Comparison of ENCODE assay signal across 8 cellular contexts in the genomic region with DNA sequence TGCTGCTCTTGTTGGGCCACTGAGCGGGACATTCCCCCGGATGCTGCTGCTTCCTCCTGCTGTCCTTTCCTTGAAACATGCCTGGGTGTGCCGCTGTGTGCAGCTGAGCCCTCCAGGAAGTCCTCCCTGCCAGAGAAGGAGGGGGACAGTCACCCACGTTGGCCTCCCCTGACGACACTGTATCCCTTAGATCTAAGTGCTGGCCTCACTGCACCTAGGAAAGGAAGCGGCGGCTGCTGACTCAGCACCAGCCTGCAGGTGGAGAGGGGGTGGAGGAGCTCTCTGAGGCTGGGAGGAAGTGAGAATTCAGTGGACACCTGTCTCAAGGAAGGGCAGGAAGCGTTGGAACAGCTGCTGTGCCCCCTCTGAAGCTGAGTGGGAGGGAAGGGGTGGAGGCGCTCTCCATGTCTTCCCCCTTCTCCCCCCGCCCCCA.
DNase-seq lines count a peak whose midpoint lies in the region; ATAC-seq and TF ChIP-seq lines count a peak whose summit lies in the region.

No MANE protein-coding gene starts in this region.

- intact Hi-C loops in Right ventricle myocardium inferior (cut with DNase I) (no loop called here), mammary epithelial cell (cut with micrococcal nuclease) (no loop called here)

- H3K27ac ChIP-seq in right atrium auricular region (no peak overlapping the region), SJCRH30 (no peak overlapping the region), mammary epithelial cell (ENCODE audit: insufficient read depth, low read depth, low read length) (no peak overlapping the region)

- H2AFZ ChIP-seq in mammary epithelial cell (ENCODE audit: low read depth, low read length): no peak overlapping the region

- H3K9me3 ChIP-seq in right atrium auricular region (no peaks in the 10 kb centered on the region), SJCRH30 (replicated peaks) (no peaks in the 10 kb centered on the region), mammary epithelial cell (replicated peaks; ENCODE audit: insufficient read depth, low read length) (no peaks in the 10 kb centered on the region), MG63 (no peaks in the 10 kb centered on the region)

- H3K27me3 ChIP-seq in right atrium auricular region (no peaks in the 10 kb centered on the region), SJCRH30 (no peaks in the 10 kb centered on the region), mammary epithelial cell (ENCODE audit: insufficient read depth, low read length) (no peaks in the 10 kb centered on the region), MG63 (no peaks in the 10 kb centered on the region)

- no peak overlapping the region for H3K4me2 ChIP-seq in mammary epithelial cell (ENCODE audit: insufficient read depth, low read depth, low read length)

- CTCF ChIA-PET in mammary epithelial cell (lab: Charles Lee; ENCODE audit: low non-redundant PET): no interaction called here

- H4K20me1 ChIP-seq in mammary epithelial cell (ENCODE audit: insufficient read depth, low read length): no peaks in the 10 kb centered on the region

- DNase-seq in Right ventricle myocardium inferior (ENCODE audit: missing footprints): no peak
- DNase-seq in right atrium auricular region (ENCODE audit: low spot score): no peak
- DNase-seq in SJCRH30: peak; percentile 65 to 76
- peak; percentile 21 for DNase-seq in mammary epithelial cell
- DNase-seq in renal cortical epithelial cell (ENCODE audit: low read depth): peak; percentile 18
- DNase-seq in NCI-H1930 (lab: John Stamatoyannopoulos, UW): no peak
- DNase-seq in MG63: no peak

- peak; percentile 30 for ATAC-seq in Right ventricle myocardium inferior
- peak; percentile 65 for ATAC-seq in HG03097 (IDR thresholded peaks at IDR 0.05; ENCODE audit: low FRiP score, unreplicated experiment)

- 34% methylated on average over 7 of the region's 10 CpGs for WGBS in mammary epithelial cell (ENCODE audit: low coverage, missing lambda C conversion rate)

- in situ Hi-C loops in mammary epithelial cell (cut with MboI; ENCODE audit: low sequenced_read_pairs in 2 of 2): no loop called here

- no peak overlapping the region for H3K4me3 ChIP-seq in right atrium auricular region
- H3K4me3 ChIP-seq in SJCRH30: no peak overlapping the region
- no peak overlapping the region for H3K4me3 ChIP-seq in mammary epithelial cell (replicated peaks in 1 of 3; ENCODE audit: insufficient read depth in 1 of 3, low read depth in 2 of 3, low read length in 3 of 3)
- H3K4me3 ChIP-seq in MG63: no peak overlapping the region

- no peaks in the 10 kb centered on the region for H3K79me2 ChIP-seq in mammary epithelial cell (ENCODE audit: insufficient read depth, low read length)

- H3K36me3 ChIP-seq in right atrium auricular region (no peaks in the 10 kb centered on the region), SJCRH30 (no peaks in the 10 kb centered on the region), mammary epithelial cell (ENCODE audit: insufficient read depth, low read length) (no peaks in the 10 kb centered on the region), MG63 (no peaks in the 10 kb centered on the region)

- TF ChIP-seq CTCF in right atrium auricular region (IDR thresholded peaks at IDR 0.05) (no peak), mammary epithelial cell (conservative IDR thresholded peaks at IDR 0.05 in 1 of 2, IDR thresholded peaks at IDR 0.05 in 1 of 2; ENCODE audit: extremely low read depth in 1 of 2, insufficient read depth in 1 of 2, low read depth in 1 of 2, low read length in 2 of 2) (peak in 1 of 2 donors; percentile 24)

- no peak overlapping the region for H3K9ac ChIP-seq in mammary epithelial cell (ENCODE audit: insufficient read depth, low read length)

- peaks cover 0 to 12% of the 10 kb centered on the region in 2 donors for H3K4me1 ChIP-seq in right atrium auricular region
- H3K4me1 ChIP-seq in SJCRH30: peaks cover 17% of the 10 kb centered on the region
- H3K4me1 ChIP-seq in mammary epithelial cell (ENCODE audit: insufficient read depth, low read length): no peaks in the 10 kb centered on the region

- dilution Hi-C loops in mammary epithelial cell (cut with HindIII; ENCODE audit: low sequenced_read_pairs): no loop called here

- no TSS peak for BruUV-seq in mammary epithelial cell (replicated peaks; lab: Mats Ljungman, UMichigan)

Comparison
In these comparisons a context has a peak if more than half of its experiments do, and no peak if none do; other contexts are left out.
1. DNase-seq: peak in SJCRH30 (2 of 2), mammary epithelial cell (single experiment) and renal cortical epithelial cell (single experiment); none in Right ventricle myocardium inferior (single experiment), right atrium auricular region (single experiment), NCI-H1930 (0 of 2) and MG63 (single experiment).